19 cellular contexts compared by ENCODE assay signal in the genomic region with DNA sequence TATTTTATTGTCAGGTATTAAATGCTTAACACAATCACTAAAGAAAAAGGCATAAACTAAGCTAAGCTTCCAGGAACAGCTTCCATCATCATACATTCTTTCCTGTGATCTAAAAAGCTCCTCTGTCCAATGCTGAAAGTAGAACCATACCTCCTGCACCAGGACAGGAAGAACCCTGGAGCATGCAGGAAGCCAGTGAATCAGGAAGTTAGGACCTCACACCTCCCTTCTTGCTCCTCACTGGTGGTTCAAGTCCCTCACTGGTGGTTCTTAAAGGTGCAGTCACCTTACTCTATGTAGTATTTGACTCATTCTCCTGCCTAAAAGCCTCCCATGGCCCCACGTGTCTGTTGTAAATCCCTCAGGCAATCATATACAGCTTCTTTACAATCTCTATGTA.
"Had no signal": no experiment of that assay in that cellular context is flagged by ENCODE, and none has a peak within 500 bp of the region (broad histone marks: within the 10 kb centered on the region; RNA-seq: fewer than 3 reads in every experiment).

No MANE protein-coding gene starts in this region.

- H3K27me3 ChIP-seq: gastroesophageal sphincter, tibial artery, upper lobe of right lung, vagina had no signal

- H3K27ac ChIP-seq: coronary artery, gastroesophageal sphincter, parathyroid adenoma, psoas muscle, tibial artery, upper lobe of right lung, vagina had no signal

- H3K9ac ChIP-seq: parathyroid adenoma had no signal

- H3K4me3 Mint-ChIP-seq: naive B cell, nephron had no signal

- H3K36me3 Mint-ChIP-seq: immature natural killer cell, naive B cell had no signal

- DNase-seq: effector CD4-positive, alpha-beta T cell; glutamatergic neuron; immature natural killer cell; left cardiac atrium; left ventricle myocardium superior; mesendoderm; naive B cell; psoas muscle; retina; stimulated activated naive CD8-positive, alpha-beta T cell treated with anti-CD3 and anti-CD28 coated beads, Interleukin-15, Interleukin-2, amounts not matched to agents 100 U/mL and 50 U/mL, for 24 hours; tibial artery; upper lobe of right lung had no signal

- H3K36me3 ChIP-seq: gastroesophageal sphincter, tibial artery, upper lobe of right lung, vagina had no signal

- H3K4me1 ChIP-seq: gastroesophageal sphincter, parathyroid adenoma, psoas muscle, tibial artery, upper lobe of right lung, vagina had no signal

- ATAC-seq: gastroesophageal sphincter; left ventricle myocardium superior; psoas muscle; sciatic nerve; stimulated activated naive CD8-positive, alpha-beta T cell treated with anti-CD3 and anti-CD28 coated beads, Interleukin-15, Interleukin-2, amounts not matched to agents 100 U/mL and 50 U/mL, for 24 hours; upper lobe of right lung had no signal

- H3K4me3 ChIP-seq: coronary artery, gastroesophageal sphincter, lung, psoas muscle, tibial artery, upper lobe of right lung, vagina had no signal

- H3K4me1 Mint-ChIP-seq: nephron had no signal

- H3K9me3 ChIP-seq: psoas muscle, upper lobe of right lung had no signal

- H3K79me2 ChIP-seq: parathyroid adenoma had no signal

- H3K27ac Mint-ChIP-seq: naive B cell, nephron had no signal

- H2AFZ ChIP-seq: parathyroid adenoma had no signal
